14 cellular contexts compared by ENCODE assay signal in the genomic region with DNA sequence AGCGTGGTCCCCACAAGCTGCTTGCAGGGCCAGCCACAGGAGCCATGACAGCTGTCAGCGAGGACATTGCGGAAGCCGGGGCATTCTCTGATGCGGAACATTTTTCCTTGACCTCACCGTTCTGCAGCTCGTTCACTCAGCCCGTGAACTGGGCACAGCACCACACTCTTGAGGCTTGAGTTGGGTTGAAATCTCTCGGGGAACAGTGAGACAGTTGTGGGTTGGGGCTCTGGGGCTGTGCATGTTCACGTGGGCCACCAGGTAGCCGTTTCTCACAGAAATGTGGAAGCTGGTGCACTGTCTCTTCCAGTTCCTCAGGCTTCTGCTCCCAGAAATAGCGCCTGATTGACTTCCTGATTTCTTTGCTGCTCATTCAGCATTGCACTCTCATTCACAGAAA.
DNase-seq lines count a peak whose midpoint lies in the region; ATAC-seq and TF ChIP-seq lines count a peak whose summit lies in the region.
"Had no signal": no experiment of that assay in that cellular context is flagged by ENCODE, and none has a peak within 500 bp of the region (broad histone marks: within the 10 kb centered on the region; RNA-seq: fewer than 3 reads in every experiment).

No MANE protein-coding gene starts in this region.

- H3K36me3 ChIP-seq in SK-N-SH (replicated peaks in 1 of 2; ENCODE audit: control insufficient read depth in 1 of 2, insufficient read depth in 2 of 2, low read length in 1 of 2) = no peaks in the 10 kb centered on the region

- H3K27ac Mint-ChIP-seq in T-helper 17 cell = no peak overlapping the region
- H3K27ac Mint-ChIP-seq: activated CD4-positive, alpha-beta memory T cell treated with anti-CD3 and anti-CD28 coated beads for 36 hours; progenitor cell of endocrine pancreas had no signal

- H3K27me3 Mint-ChIP-seq in T-helper 17 cell = no peaks in the 10 kb centered on the region
- H3K27me3 Mint-ChIP-seq: activated CD4-positive, alpha-beta memory T cell treated with anti-CD3 and anti-CD28 coated beads for 36 hours; progenitor cell of endocrine pancreas had no signal

- H3K9me2 ChIP-seq in SK-N-SH = no peaks in the 10 kb centered on the region

- H3K9me3 ChIP-seq in SK-N-SH = no peaks in the 10 kb centered on the region
- H3K9me3 ChIP-seq in T-helper 17 cell (ENCODE audit: control insufficient read depth, low read length, poor library complexity, severe bottlenecking) = no peaks in the 10 kb centered on the region
- H3K9me3 ChIP-seq: heart left ventricle, suprapubic skin had no signal

- POLR2A ChIA-PET in SK-N-SH (lab: Yijun Ruan, JAX) = no interaction called here

- TF ChIP-seq EP300 in SK-N-SH (IDR thresholded peaks at IDR 0.05; ENCODE audit: borderline replicate concordance in 1 of 2, low read depth in 1 of 2, low read length in 1 of 2) = no peak

- peak overlapping the region; percentile 41 for H3K27ac ChIP-seq in HL-60 (replicated peaks)
- H3K27ac ChIP-seq in layer of hippocampus (ENCODE audit: low read depth, low read length) = peak overlapping the region; percentile 81
- peak overlapping the region; percentile 59 for H3K27ac ChIP-seq in temporal lobe (ENCODE audit: low read depth, low read length)
- no peak overlapping the region for H3K27ac ChIP-seq in SK-N-SH (ENCODE audit: low read depth in 2 of 2, low read length in 1 of 2)
- H3K27ac ChIP-seq: epithelial cell of prostate, suprapubic skin had no signal

- H4K20me1 ChIP-seq in SK-N-SH (ENCODE audit: insufficient read depth) = 0 out of 2 replicates have a peak, but pooled peaks cover 5% of the 10 kb centered on the region

- peaks cover 7% of the 10 kb centered on the region for H3K4me1 Mint-ChIP-seq in T-helper 17 cell

- H3K4me1 ChIP-seq in SK-N-SH (ENCODE audit: control insufficient read depth in 1 of 2, insufficient read depth in 2 of 2, low read depth in 1 of 2, low read length in 1 of 2) = no peaks in the 10 kb centered on the region; a peak in 1 of 4 replicates

- H3F3A ChIP-seq in SK-N-SH (replicated peaks; ENCODE audit: insufficient read depth) = no peaks in the 10 kb centered on the region

- H3K27me3 ChIP-seq in HL-60 (ENCODE audit: insufficient read depth, poor library complexity, severe bottlenecking) (no peaks in the 10 kb centered on the region), layer of hippocampus (ENCODE audit: control insufficient read depth, insufficient read depth, low read length) (no peaks in the 10 kb centered on the region), SK-N-SH (ENCODE audit: insufficient read depth) (no peaks in the 10 kb centered on the region)
- H3K27me3 ChIP-seq: heart left ventricle, suprapubic skin had no signal

- no peak for TF ChIP-seq CTCF in HL-60 (IDR thresholded peaks at IDR 0.05; ENCODE audit: insufficient read depth, low read length)
- no peak for TF ChIP-seq CTCF in SK-N-SH (IDR thresholded peaks at IDR 0.05)

- no peak for TF ChIP-seq RAD21 in SK-N-SH (IDR thresholded peaks at IDR 0.05; ENCODE audit: low read length)

- DNase-seq in HL-60 (ENCODE audit: low read depth in 1 of 2, low spot score in 1 of 2) (peak in 1 of 2 experiments; percentile 72), SKM-1 treated with dmso at 0.1 percent for 144 hours (lab: John Stamatoyannopoulos, UW; ENCODE audit: unreplicated experiment) (peak; percentile 45), SK-N-SH (no peak), H4 (ENCODE audit: low spot score) (no peak), T-helper 17 cell (no peak)
- DNase-seq: activated CD4-positive, alpha-beta memory T cell treated with anti-CD3 and anti-CD28 coated beads for 36 hours; cerebellar nuclear complex; heart left ventricle; NCI-H1417 treated with DMSO at 0.1 percent for 48 hours had no signal

- ATAC-seq in T-helper 17 cell = no peak

- CTCF ChIA-PET in SK-N-SH (lab: Yijun Ruan, JAX) = interaction anchor here (1.0 kb wide), 1 partner anchor 25 kb away, joined by 3 read pairs; no protein-coding TSS in a partner anchor

- no peaks in the 10 kb centered on the region for H3K36me3 Mint-ChIP-seq in T-helper 17 cell (ENCODE audit: low read depth)
- H3K36me3 Mint-ChIP-seq: activated CD4-positive, alpha-beta memory T cell treated with anti-CD3 and anti-CD28 coated beads for 36 hours had no signal

- H3K9ac ChIP-seq in SK-N-SH = no peak overlapping the region

- 91% methylated on average over 3 of the region's 12 CpGs for WGBS in SK-N-SH (ENCODE audit: low lambda C conversion rate)

- H3K4me2 ChIP-seq in SK-N-SH = no peak overlapping the region

- no peaks in the 10 kb centered on the region for H3K79me2 ChIP-seq in SK-N-SH (ENCODE audit: insufficient read depth)

- H3K4me3 ChIP-seq in HL-60 (replicated peaks; ENCODE audit: insufficient read depth, low read length) = peak overlapping the region; percentile 19; the same call in 1 of the 2 replicates
- H3K4me3 ChIP-seq in SK-N-SH (ENCODE audit: low read depth in 2 of 2, low read length in 1 of 2) = no peak overlapping the region
- H3K4me3 ChIP-seq: heart left ventricle, suprapubic skin had no signal

- no peak overlapping the region for H2AFZ ChIP-seq in SK-N-SH (ENCODE audit: low read depth)

- H3K4me3 Mint-ChIP-seq in T-helper 17 cell = no peak overlapping the region
- H3K4me3 Mint-ChIP-seq: activated CD4-positive, alpha-beta memory T cell treated with anti-CD3 and anti-CD28 coated beads for 36 hours had no signal

TF ChIP-seq in SK-N-SH, 30 proteins besides CTCF, POLR2A, EP300 and RAD21:
- TF ChIP-seq EZH2phosphoT487 (IDR thresholded peaks at IDR 0.05; ENCODE audit: borderline replicate concordance, low read depth) = no peak
- no peak for TF ChIP-seq IRF3 (IDR thresholded peaks at IDR 0.05; ENCODE audit: low read depth, low read length)
- no peak for TF ChIP-seq RCOR1 (IDR thresholded peaks at IDR 0.05; ENCODE audit: low read length)
- no peak for TF ChIP-seq FOXM1 (IDR thresholded peaks at IDR 0.05; ENCODE audit: low read depth)
- no peak for TF ChIP-seq JUND (IDR thresholded peaks at IDR 0.05)
- no peak for TF ChIP-seq TCF12 (IDR thresholded peaks at IDR 0.05)
- no peak for TF ChIP-seq MXI1 (IDR thresholded peaks at IDR 0.05; ENCODE audit: low read depth, low read length)
- no peak for TF ChIP-seq MAX (IDR thresholded peaks at IDR 0.05; ENCODE audit: low read depth)
- no peak for TF ChIP-seq POLR2AphosphoS5 (IDR thresholded peaks at IDR 0.05; ENCODE audit: low read depth, low read length)
- TF ChIP-seq SIN3A (IDR thresholded peaks at IDR 0.05; ENCODE audit: borderline replicate concordance, low read depth, low read length) = no peak
- TF ChIP-seq GATA2 (CRISPR knock-in tag; IDR thresholded peaks at IDR 0.05) = no peak
- no peak for TF ChIP-seq TEAD4 (IDR thresholded peaks at IDR 0.05; ENCODE audit: borderline replicate concordance, insufficient read depth)
- no peak for TF ChIP-seq CHD2 (IDR thresholded peaks at IDR 0.05; ENCODE audit: low read length, partially characterized antibody)
- no peak for TF ChIP-seq RXRA (IDR thresholded peaks at IDR 0.05; ENCODE audit: borderline replicate concordance, low read depth)
- TF ChIP-seq, protein P1, sequence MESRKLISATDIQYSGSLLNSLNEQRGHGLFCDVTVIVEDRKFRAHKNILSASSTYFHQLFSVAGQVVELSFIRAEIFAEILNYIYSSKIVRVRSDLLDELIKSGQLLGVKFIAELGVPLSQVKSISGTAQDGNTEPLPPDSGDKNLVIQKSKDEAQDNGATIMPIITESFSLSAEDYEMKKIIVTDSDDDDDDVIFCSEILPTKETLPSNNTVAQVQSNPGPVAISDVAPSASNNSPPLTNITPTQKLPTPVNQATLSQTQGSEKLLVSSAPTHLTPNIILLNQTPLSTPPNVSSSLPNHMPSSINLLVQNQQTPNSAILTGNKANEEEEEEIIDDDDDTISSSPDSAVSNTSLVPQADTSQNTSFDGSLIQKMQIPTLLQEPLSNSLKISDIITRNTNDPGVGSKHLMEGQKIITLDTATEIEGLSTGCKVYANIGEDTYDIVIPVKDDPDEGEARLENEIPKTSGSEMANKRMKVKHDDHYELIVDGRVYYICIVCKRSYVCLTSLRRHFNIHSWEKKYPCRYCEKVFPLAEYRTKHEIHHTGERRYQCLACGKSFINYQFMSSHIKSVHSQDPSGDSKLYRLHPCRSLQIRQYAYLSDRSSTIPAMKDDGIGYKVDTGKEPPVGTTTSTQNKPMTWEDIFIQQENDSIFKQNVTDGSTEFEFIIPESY (IDR thresholded peaks at IDR 0.05; ENCODE audit: borderline replicate concordance, low read depth) = no peak
- TF ChIP-seq MEF2A (IDR thresholded peaks at IDR 0.05; ENCODE audit: borderline replicate concordance, low read depth) = no peak
- TF ChIP-seq NRF1 (IDR thresholded peaks at IDR 0.05; ENCODE audit: low read depth, low read length) = no peak

Comparison
In these comparisons a context has a peak if more than half of its experiments do, and no peak if none do; other contexts are left out.
1. H3K27ac ChIP-seq: peak in HL-60 (single experiment), layer of hippocampus (single experiment) and temporal lobe (single experiment); none in SK-N-SH (0 of 2).